1 cellular context compared by ENCODE assay signal in the genomic region with DNA sequence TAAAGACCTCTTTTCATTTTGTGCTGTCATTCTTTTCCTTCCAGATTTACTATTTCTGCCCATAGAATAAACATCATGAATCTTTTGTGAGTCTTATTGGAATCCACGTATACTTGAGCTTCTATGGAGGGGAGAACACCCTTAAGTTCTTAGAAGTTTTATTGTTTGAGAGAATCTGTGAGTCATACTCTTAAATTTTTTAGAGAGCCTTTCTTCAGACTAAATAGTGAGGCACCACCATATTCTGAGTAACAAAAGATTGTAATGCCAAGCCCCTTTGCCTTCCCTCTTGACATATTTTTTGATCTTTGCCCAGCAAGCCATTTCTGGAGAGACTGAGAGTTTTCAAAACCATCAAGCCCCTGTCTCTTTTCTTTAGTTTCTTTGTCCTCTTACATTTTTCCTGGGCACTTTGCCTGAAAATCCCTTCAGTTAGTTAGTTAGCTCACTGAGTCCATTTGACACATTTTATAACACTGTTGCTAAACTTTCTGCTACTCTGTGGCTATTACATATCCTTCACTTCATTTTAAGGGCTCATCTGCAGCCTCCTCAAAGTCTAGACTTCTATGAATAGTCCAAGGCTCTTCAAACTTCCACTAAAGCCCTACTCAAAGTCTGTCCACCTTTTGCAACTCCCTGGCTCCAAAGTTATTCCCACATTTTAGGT.
TF ChIP-seq lines count a peak whose summit lies in the region.

No MANE protein-coding gene starts in this region.

TF ChIP-seq in IMR-90, 13 proteins besides CTCF, POLR2A, EP300 and RAD21 (continued from another document):
- TF ChIP-seq RCOR1 (IDR thresholded peaks at IDR 0.05; ENCODE audit: insufficient replicate concordance, low read length) (no peak), BHLHE40 (IDR thresholded peaks at IDR 0.05; ENCODE audit: low read depth, low read length) (no peak), MAFK (IDR thresholded peaks at IDR 0.05; ENCODE audit: low read depth, low read length) (no peak), RFX5 (IDR thresholded peaks at IDR 0.05; ENCODE audit: low read depth, low read length) (no peak), CEBPB (IDR thresholded peaks at IDR 0.05; ENCODE audit: low read depth, low read length) (no peak), SMC3 (IDR thresholded peaks at IDR 0.05; ENCODE audit: low read depth, low read length) (no peak), MAZ (IDR thresholded peaks at IDR 0.05; ENCODE audit: borderline replicate concordance, low read depth, low read length) (no peak)
- TF ChIP-seq, protein P1, sequence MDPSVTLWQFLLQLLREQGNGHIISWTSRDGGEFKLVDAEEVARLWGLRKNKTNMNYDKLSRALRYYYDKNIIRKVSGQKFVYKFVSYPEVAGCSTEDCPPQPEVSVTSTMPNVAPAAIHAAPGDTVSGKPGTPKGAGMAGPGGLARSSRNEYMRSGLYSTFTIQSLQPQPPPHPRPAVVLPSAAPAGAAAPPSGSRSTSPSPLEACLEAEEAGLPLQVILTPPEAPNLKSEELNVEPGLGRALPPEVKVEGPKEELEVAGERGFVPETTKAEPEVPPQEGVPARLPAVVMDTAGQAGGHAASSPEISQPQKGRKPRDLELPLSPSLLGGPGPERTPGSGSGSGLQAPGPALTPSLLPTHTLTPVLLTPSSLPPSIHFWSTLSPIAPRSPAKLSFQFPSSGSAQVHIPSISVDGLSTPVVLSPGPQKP (IDR thresholded peaks at IDR 0.05; ENCODE audit: borderline replicate concordance, low read depth, low read length) = no peak
